In genomic region chr15:69462493-69463181, GRCh38 we compare ENCODE assay signal across 1 cellular context.
TF ChIP-seq lines count a peak whose summit lies in the region.

No MANE protein-coding gene starts in this region.

TF ChIP-seq in HepG2, 621 proteins besides CTCF, POLR2A, EP300 and RAD21 (continued from another document and continues in another):
- TF ChIP-seq HOXD1 (CRISPR knock-in tag; IDR thresholded peaks at IDR 0.05) (no peak), ZNF230 (CRISPR knock-in tag; IDR thresholded peaks at IDR 0.05) (peak; percentile 60), ZNF530 (CRISPR knock-in tag; IDR thresholded peaks at IDR 0.05; ENCODE audit: low read depth) (no peak), CBX1 (IDR thresholded peaks at IDR 0.05; ENCODE audit: low read depth) (peak; percentile 81), ZNF180 (CRISPR knock-in tag; IDR thresholded peaks at IDR 0.05; ENCODE audit: borderline replicate concordance, low read depth) (no peak), FOXK2 (IDR thresholded peaks at IDR 0.05) (no peak), MLXIP (CRISPR knock-in tag; IDR thresholded peaks at IDR 0.05; ENCODE audit: borderline replicate concordance) (no peak), TBX3 (IDR thresholded peaks at IDR 0.05; ENCODE audit: borderline replicate concordance) (no peak), PHB2 (IDR thresholded peaks at IDR 0.05; ENCODE audit: partially characterized antibody) (no peak), PAF1 (CRISPR knock-in tag; IDR thresholded peaks at IDR 0.05) (no peak), TRIM22 (IDR thresholded peaks at IDR 0.05) (no peak), ZFAT (CRISPR knock-in tag; conservative IDR thresholded peaks at IDR 0.05) (no peak), PBX3 (CRISPR knock-in tag; IDR thresholded peaks at IDR 0.05; ENCODE audit: borderline replicate concordance) (no peak), ZNF280B (CRISPR knock-in tag; IDR thresholded peaks at IDR 0.05; ENCODE audit: borderline replicate concordance) (no peak), MIER2 (CRISPR knock-in tag; IDR thresholded peaks at IDR 0.05) (no peak), ZBTB33 (CRISPR knock-in tag; IDR thresholded peaks at IDR 0.05) (no peak), ZNF556 (CRISPR knock-in tag; IDR thresholded peaks at IDR 0.05; ENCODE audit: borderline replicate concordance) (0 out of 2 replicates have a peak, but pooled peaks have one; percentile 44), ZNF607 (CRISPR knock-in tag; IDR thresholded peaks at IDR 0.05; ENCODE audit: borderline replicate concordance) (0 out of 2 replicates have a peak, but pooled peaks have one; percentile 27), THAP11 (CRISPR knock-in tag; IDR thresholded peaks at IDR 0.05) (peak; percentile 62; the same call in 1 of the 2 replicates), MXD1 (CRISPR knock-in tag; IDR thresholded peaks at IDR 0.05) (no peak), ZNF879 (CRISPR knock-in tag; IDR thresholded peaks at IDR 0.05) (peak; percentile 60; the same call in 1 of the 2 replicates), ZNF792 (CRISPR knock-in tag; IDR thresholded peaks at IDR 0.05) (peak; percentile 58), ZNF292 (CRISPR knock-in tag; IDR thresholded peaks at IDR 0.05; ENCODE audit: borderline replicate concordance, low read depth) (peak; percentile 61; the same call in 1 of the 2 replicates), HNRNPUL1 (IDR thresholded peaks at IDR 0.05; ENCODE audit: low read depth, low read length) (no peak), HNF4G (IDR thresholded peaks at IDR 0.05; ENCODE audit: borderline replicate concordance, low read depth, low read length) (peak; percentile 45), HNF4G (CRISPR knock-in tag; IDR thresholded peaks at IDR 0.05; ENCODE audit: borderline replicate concordance, low read depth) (no peak), NCOA2 (CRISPR knock-in tag; IDR thresholded peaks at IDR 0.05) (no peak), ZNF644 (CRISPR knock-in tag; IDR thresholded peaks at IDR 0.05; ENCODE audit: low read depth) (no peak), ADNP (CRISPR knock-in tag; IDR thresholded peaks at IDR 0.05) (no peak), E2F1 (CRISPR knock-in tag; IDR thresholded peaks at IDR 0.05) (peak; percentile 46; the same call in 1 of the 2 replicates), ARID2 (CRISPR knock-in tag; IDR thresholded peaks at IDR 0.05; ENCODE audit: borderline replicate concordance) (no peak), JARID2 (CRISPR knock-in tag; IDR thresholded peaks at IDR 0.05; ENCODE audit: insufficient replicate concordance) (no peak), ZNF646 (CRISPR knock-in tag; IDR thresholded peaks at IDR 0.05) (no peak), CREB1 (IDR thresholded peaks at IDR 0.05) (no peak), CREB1 (CRISPR knock-in tag; IDR thresholded peaks at IDR 0.05) (0 out of 2 replicates have a peak, but pooled peaks have one; percentile 30), GZF1 (CRISPR knock-in tag; IDR thresholded peaks at IDR 0.05) (no peak), ZNF367 (CRISPR knock-in tag; IDR thresholded peaks at IDR 0.05; ENCODE audit: borderline replicate concordance) (no peak), NFATC3 (CRISPR knock-in tag; IDR thresholded peaks at IDR 0.05) (no peak), ZNF552 (CRISPR knock-in tag; IDR thresholded peaks at IDR 0.05; ENCODE audit: borderline replicate concordance) (no peak), ATF3 (CRISPR knock-in tag; IDR thresholded peaks at IDR 0.05) (no peak), ATAD3A (CRISPR knock-in tag; IDR thresholded peaks at IDR 0.05) (no peak), ZNF432 (CRISPR knock-in tag; IDR thresholded peaks at IDR 0.05; ENCODE audit: borderline replicate concordance) (no peak), ZNF589 (CRISPR knock-in tag; conservative IDR thresholded peaks at IDR 0.05) (no peak), FOXK1 (CRISPR knock-in tag; IDR thresholded peaks at IDR 0.05; ENCODE audit: borderline replicate concordance, low read depth) (peak; percentile 35), TOPORS (CRISPR knock-in tag; IDR thresholded peaks at IDR 0.05) (no peak), ZBTB37 (CRISPR knock-in tag; IDR thresholded peaks at IDR 0.05) (no peak), SMYD3 (CRISPR knock-in tag; IDR thresholded peaks at IDR 0.05) (no peak), ERF (CRISPR knock-in tag; IDR thresholded peaks at IDR 0.05) (peak; percentile 71), CREM (IDR thresholded peaks at IDR 0.05) (no peak), CREM (CRISPR knock-in tag; IDR thresholded peaks at IDR 0.05) (no peak)
